In genomic region chr1:43632135-43632670, GRCh38 we compare ENCODE assay signal across 3 cellular contexts.
TF ChIP-seq lines count a peak whose summit lies in the region.

No MANE protein-coding gene starts in this region.

TF ChIP-seq in SK-N-SH, 30 proteins besides CTCF, POLR2A, EP300 and RAD21:
- TF ChIP-seq REST (IDR thresholded peaks at IDR 0.05; ENCODE audit: low read depth, low read length) (peak; percentile 88), MAX (IDR thresholded peaks at IDR 0.05; ENCODE audit: low read depth) (no peak), USF1 (IDR thresholded peaks at IDR 0.05; ENCODE audit: borderline replicate concordance, low read depth) (no peak), TEAD4 (IDR thresholded peaks at IDR 0.05; ENCODE audit: borderline replicate concordance, insufficient read depth) (no peak)

TF ChIP-seq in SK-N-SH treated with all-trans-retinoic acid at 6 μM for 48 hours, 23 proteins besides CTCF, POLR2A, EP300 and RAD21 (continued from another document):
- TF ChIP-seq OSR1 (CRISPR knock-in tag; IDR thresholded peaks at IDR 0.05) (no peak), ARNTL (CRISPR knock-in tag; IDR thresholded peaks at IDR 0.05; ENCODE audit: borderline replicate concordance, low read depth) (no peak)

TF ChIP-seq in K562, 482 proteins besides CTCF, POLR2A, EP300 and RAD21:
- no peak for TF ChIP-seq CBX5 (IDR thresholded peaks at IDR 0.05; ENCODE audit: borderline replicate concordance, low read depth)
- peak; percentile 56; the same call in 1 of the 2 replicates for TF ChIP-seq MIER1 (IDR thresholded peaks at IDR 0.05; ENCODE audit: low read depth)
- TF ChIP-seq EHMT2 (IDR thresholded peaks at IDR 0.05): peak; percentile 81
